In the genomic region with DNA sequence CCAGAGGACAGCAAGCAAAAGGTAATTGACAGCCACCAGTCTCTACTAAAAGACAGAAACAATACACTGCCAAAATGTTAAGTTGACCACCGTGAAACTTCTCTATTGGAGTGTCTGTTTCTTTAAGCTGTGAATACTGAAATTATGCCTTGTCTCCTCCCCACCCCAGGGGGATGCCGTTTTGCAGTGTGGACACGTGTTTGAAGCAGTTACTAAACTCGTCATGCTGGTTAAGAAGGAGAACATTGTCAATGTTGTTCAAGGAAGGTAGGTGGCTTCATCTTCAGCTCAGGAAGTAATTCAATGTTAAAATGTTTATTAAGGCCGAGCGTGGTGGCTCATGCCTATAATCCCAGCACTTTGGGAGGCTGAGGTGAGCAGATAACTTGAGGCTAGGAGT, we compare ENCODE assay signal across 24 cellular contexts. TPM values are rescaled to one million over a fixed set of nuclear protein-coding genes. Genes with fewer than 3 reads are reported as not detected.
A peak's percentile ranks its signal among the peaks of the same experiment; 100 is the strongest.
DNase-seq lines count a peak whose midpoint lies in the region; ATAC-seq and TF ChIP-seq lines count a peak whose summit lies in the region.
"Had no signal": no experiment of that assay in that cellular context is flagged by ENCODE, and none has a peak within 500 bp of the region (broad histone marks: within the 10 kb centered on the region; RNA-seq: fewer than 3 reads in every experiment).

No MANE protein-coding gene starts in this region.

- H3F3A ChIP-seq in neural progenitor cell (ENCODE audit: low read depth), result no peaks in the 10 kb centered on the region

- no peaks in the 10 kb centered on the region for H3K9me3 ChIP-seq in heart left ventricle
- H3K9me3 ChIP-seq in neural progenitor cell (ENCODE audit: low read depth), result no peaks in the 10 kb centered on the region
- H3K9me3 ChIP-seq in WERI-Rb-1 (ENCODE audit: severe bottlenecking), result no peaks in the 10 kb centered on the region
- H3K9me3 ChIP-seq: BE2C, MG63 had no signal

- H3K27ac Mint-ChIP-seq in neural progenitor cell, result peak overlapping the region; percentile 64
- H3K27ac Mint-ChIP-seq: activated B cell treated with CpG ODN at 0.5 μM for 24 hours; activated CD8-positive, alpha-beta T cell treated with anti-CD3 and anti-CD28 coated beads for 36 hours; activated naive CD4-positive, alpha-beta T cell treated with anti-CD3 and anti-CD28 coated beads, Interleukin-2, amount 10 ng/mL, durations not matched to agents 7 days and 5 days; endodermal cell; IgD-negative memory B cell; T-helper 1 cell treated with Interleukin-12 subunit alpha and Interleukin-12 subunit beta and Interleukin-4 antibody, amounts not matched to agents 30 μg/mL and 1 μg/mL, for 36 hours had no signal

- H3K79me2 ChIP-seq in neural progenitor cell (ENCODE audit: low read depth), result no peaks in the 10 kb centered on the region

- intact Hi-C loops in Right ventricle myocardium superior (cut with DNase I) (no loop called here), Right ventricle myocardium inferior (cut with DNase I) (no loop called here), heart left ventricle (cut with DNase I) (no loop called here)

- DNase-seq in Right ventricle myocardium superior, result no peak
- no peak for DNase-seq in Right ventricle myocardium inferior (ENCODE audit: missing footprints)
- DNase-seq in heart left ventricle, result no peak
- no peak for DNase-seq in neural progenitor cell (ENCODE audit: low spot score)
- no peak for DNase-seq in activated CD4-positive, alpha-beta T cell treated with anti-CD3 and anti-CD28 coated beads, Interleukin-2, amount 50 U/mL, for 4 hours
- DNase-seq in NCI-H226, result no peak
- no peak for DNase-seq in GM03348 (ENCODE audit: low spot score)
- no peak for DNase-seq in WERI-Rb-1
- DNase-seq: activated B cell treated with CpG ODN at 0.5 μM for 24 hours; activated CD8-positive, alpha-beta T cell treated with anti-CD3 and anti-CD28 coated beads for 36 hours; activated naive CD4-positive, alpha-beta T cell treated with anti-CD3 and anti-CD28 coated beads, Interleukin-2, amount 10 ng/mL, durations not matched to agents 7 days and 5 days; activated T-cell treated with anti-CD3 and anti-CD28 coated beads, Interleukin-2, amount 50 U/mL, for 1 hour; aorta; BE2C; endodermal cell; HCEC 1CT; hypothalamus; MG63; NCI-H1436 treated with DMSO at 0.1 percent for 48 hours; NCI-H82; OCI-M1 had no signal

- H4K20me1 ChIP-seq in neural progenitor cell (ENCODE audit: low read depth), result peaks cover 8% of the 10 kb centered on the region

- peaks cover 20% of the 10 kb centered on the region for H3K4me1 Mint-ChIP-seq in neural progenitor cell
- H3K4me1 Mint-ChIP-seq: activated B cell treated with CpG ODN at 0.5 μM for 24 hours; activated naive CD4-positive, alpha-beta T cell treated with anti-CD3 and anti-CD28 coated beads, Interleukin-2, amount 10 ng/mL, durations not matched to agents 7 days and 5 days; endodermal cell; IgD-negative memory B cell had no signal

- 46 to 59% (median 49%) methylated on average over 6 of the region's 6 CpGs for WGBS in heart left ventricle, 4 donors

- no peak overlapping the region for H3K4me3 ChIP-seq in heart left ventricle
- H3K4me3 ChIP-seq in neural progenitor cell, result no peak overlapping the region
- no peak overlapping the region for H3K4me3 ChIP-seq in WERI-Rb-1 (ENCODE audit: low read depth, low read length)
- H3K4me3 ChIP-seq: MG63 had no signal

- no peak for TF ChIP-seq POLR2A in heart left ventricle (IDR thresholded peaks at IDR 0.05)

- H3K27ac ChIP-seq in heart left ventricle (peak overlapping the region in 10 of 12 donors; percentile 26 to 65 (median 53)), neural progenitor cell (no peak overlapping the region), WERI-Rb-1 (no peak overlapping the region)

- peaks cover 20% of the 10 kb centered on the region for H3K36me3 Mint-ChIP-seq in neural progenitor cell
- H3K36me3 Mint-ChIP-seq: IgD-negative memory B cell had no signal

- H3K27me3 ChIP-seq in heart left ventricle (no peaks in the 10 kb centered on the region), neural progenitor cell (no peaks in the 10 kb centered on the region), WERI-Rb-1 (ENCODE audit: insufficient read depth, low read depth, severe bottlenecking) (no peaks in the 10 kb centered on the region)
- H3K27me3 ChIP-seq: BE2C, MG63 had no signal

- H3K4me1 ChIP-seq in heart left ventricle (peaks cover 0 to 34% (median 10%) of the 10 kb centered on the region in 12 donors), neural progenitor cell (no peaks in the 10 kb centered on the region)

- H3K4me3 Mint-ChIP-seq in neural progenitor cell, result no peak overlapping the region
- H3K4me3 Mint-ChIP-seq: activated B cell treated with CpG ODN at 0.5 μM for 24 hours; activated CD8-positive, alpha-beta T cell treated with anti-CD3 and anti-CD28 coated beads for 36 hours; activated naive CD4-positive, alpha-beta T cell treated with anti-CD3 and anti-CD28 coated beads, Interleukin-2, amount 10 ng/mL, durations not matched to agents 7 days and 5 days; endodermal cell; IgD-negative memory B cell; neural crest cell; T-helper 1 cell treated with Interleukin-12 subunit alpha and Interleukin-12 subunit beta and Interleukin-4 antibody, amounts not matched to agents 30 μg/mL and 1 μg/mL, for 36 hours had no signal

- no peak overlapping the region for H3K9ac ChIP-seq in neural progenitor cell

- H3K4me2 ChIP-seq in neural progenitor cell, result no peak overlapping the region

- H3K36me3 ChIP-seq in heart left ventricle, result peaks cover 0 to 65% (median 37%) of the 10 kb centered on the region in 9 donors
- H3K36me3 ChIP-seq in neural progenitor cell, result no peaks in the 10 kb centered on the region
- H3K36me3 ChIP-seq in WERI-Rb-1, result peaks cover 35% of the 10 kb centered on the region

- no peak overlapping the region for H2AFZ ChIP-seq in neural progenitor cell (replicated peaks)

- peak; percentile 18 for ATAC-seq in Right ventricle myocardium superior (ENCODE audit: poor library complexity)
- no peak for ATAC-seq in Right ventricle myocardium inferior
- peak in 3 of 4 donors; percentile 4 to 21 (median 4) for ATAC-seq in heart left ventricle
- ATAC-seq: activated CD8-positive, alpha-beta T cell treated with anti-CD3 and anti-CD28 coated beads for 36 hours had no signal

- no peak for TF ChIP-seq CTCF in heart left ventricle (IDR thresholded peaks at IDR 0.05)
- TF ChIP-seq CTCF in neural progenitor cell (IDR thresholded peaks at IDR 0.05), result no peak
- no peak for TF ChIP-seq CTCF in WERI-Rb-1 (IDR thresholded peaks at IDR 0.05; ENCODE audit: low read depth, low read length)

- no peaks in the 10 kb centered on the region for H3K9me3 Mint-ChIP-seq in neural progenitor cell
- H3K9me3 Mint-ChIP-seq: activated B cell treated with CpG ODN at 0.5 μM for 24 hours; activated CD8-positive, alpha-beta T cell treated with anti-CD3 and anti-CD28 coated beads for 36 hours; activated naive CD4-positive, alpha-beta T cell treated with anti-CD3 and anti-CD28 coated beads, Interleukin-2, amount 10 ng/mL, durations not matched to agents 7 days and 5 days; endodermal cell; IgD-negative memory B cell; neural crest cell; T-helper 1 cell treated with Interleukin-12 subunit alpha and Interleukin-12 subunit beta and Interleukin-4 antibody, amounts not matched to agents 30 μg/mL and 1 μg/mL, for 36 hours had no signal

- H3K27me3 Mint-ChIP-seq in neural progenitor cell (ENCODE audit: insufficient read depth, low read depth), result no peaks in the 10 kb centered on the region
- H3K27me3 Mint-ChIP-seq: activated B cell treated with CpG ODN at 0.5 μM for 24 hours; activated CD8-positive, alpha-beta T cell treated with anti-CD3 and anti-CD28 coated beads for 36 hours; activated naive CD4-positive, alpha-beta T cell treated with anti-CD3 and anti-CD28 coated beads, Interleukin-2, amount 10 ng/mL, durations not matched to agents 7 days and 5 days; IgD-negative memory B cell had no signal

RNA-seq across cellular contexts. Expression of a gene that starts 32.8 kb away (rescaled TPM):
- total RNA-seq in Right ventricle myocardium superior (27.1 TPM), Right ventricle myocardium inferior (32.2 TPM), heart left ventricle (10 to 100 TPM; 20.8 to 52.3 (median 37.1) TPM), neural progenitor cell (ENCODE audit: low replicate concordance) (40.9 and 57.5 TPM in 2 replicates)
- polyA plus RNA-seq in heart left ventricle, result 10 to 100 TPM in 1 of 2 donors, 1 to 10 TPM in 1; 9.5 to 47.6 TPM

RNA-seq across cellular contexts. Expression of a gene that starts 33.2 kb away (rescaled TPM):
- total RNA-seq in Right ventricle myocardium superior (50.9 TPM), Right ventricle myocardium inferior (56.1 TPM), heart left ventricle (10 to 100 TPM; 45.7 to 82.7 (median 53.8) TPM), neural progenitor cell (ENCODE audit: low replicate concordance) (28.4 and 33.7 TPM in 2 replicates)
- 10 to 100 TPM; 19.1 to 24.4 TPM for polyA plus RNA-seq in heart left ventricle

Comparison
In these comparisons a context has a peak if more than half of its experiments do, and no peak if none do; other contexts are left out.
1. H3K27ac ChIP-seq: peak in heart left ventricle (10 of 12); none in neural progenitor cell (single experiment) and WERI-Rb-1 (single experiment).